33 cellular contexts compared by ENCODE assay signal in the genomic region with DNA sequence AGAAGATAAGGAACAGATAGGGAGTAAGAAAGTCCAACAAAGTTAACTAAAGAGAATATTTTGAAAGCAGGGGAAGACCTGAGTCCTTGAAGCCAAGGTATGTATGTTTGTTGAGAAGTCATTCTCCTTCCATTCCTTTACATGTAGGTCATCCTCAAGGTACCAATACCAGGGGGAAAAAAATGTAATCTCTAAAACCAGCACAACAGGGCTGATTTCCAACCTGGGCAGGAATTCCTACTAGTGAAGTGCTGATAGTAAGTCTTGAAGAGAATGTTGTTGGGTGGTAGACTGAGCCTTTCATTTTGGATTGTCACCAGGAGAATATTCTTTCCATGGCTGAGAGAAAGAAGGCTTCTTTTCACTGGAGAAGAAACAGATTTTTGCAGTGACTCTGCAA.
"Had no signal": no experiment of that assay in that cellular context is flagged by ENCODE, and none has a peak within 500 bp of the region (broad histone marks: within the 10 kb centered on the region; RNA-seq: fewer than 3 reads in every experiment).

No MANE protein-coding gene starts in this region.

- H3K27ac Mint-ChIP-seq: activated B cell treated with CpG ODN at 0.5 μM for 24 hours; activated CD8-positive, alpha-beta memory T cell treated with anti-CD3 and anti-CD28 coated beads, Interleukin-2, amount 10 ng/mL, durations not matched to agents 7 days and 5 days; activated CD8-positive, alpha-beta T cell treated with anti-CD3 and anti-CD28 coated beads for 36 hours; activated naive CD4-positive, alpha-beta T cell treated with anti-CD3 and anti-CD28 coated beads, Interleukin-2, amount 10 ng/mL, durations not matched to agents 7 days and 5 days; activated naive CD4-positive, alpha-beta T cell treated with anti-CD3 and anti-CD28 coated beads, Interleukin-2, amount 50 U/mL, for 72 hours; activated naive CD8-positive, alpha-beta T cell treated with anti-CD3 and anti-CD28 coated beads, Interleukin-2, amount 10 ng/mL, durations not matched to agents 7 days and 5 days; activated T-cell treated with anti-CD3 and anti-CD28 coated beads, Interleukin-2, amount 50 U/mL, for 24 hours; activated T-cell treated with anti-CD3 and anti-CD28 coated beads, Interleukin-2, amount 50 U/mL, for 72 hours; effector memory CD8-positive, alpha-beta T cell; T-helper 17 cell; T-helper 2 cell treated with Interferon-gamma antibody and Interleukin-4, amounts not matched to agents 5 μg/mL and 100 μg/mL, for 36 hours had no signal

- DNase-seq: activated B cell treated with CpG ODN at 0.5 μM for 24 hours; activated CD4-positive, alpha-beta T cell treated with anti-CD3 and anti-CD28 coated beads for 48 hours; activated CD4-positive, alpha-beta T cell treated with anti-CD3 and anti-CD28 coated beads, Interleukin-2, amount 50 U/mL, for 1 hour; activated CD4-positive, alpha-beta T cell treated with anti-CD3 and anti-CD28 coated beads, Interleukin-2, amount 50 U/mL, for 48 hours; activated CD8-positive, alpha-beta memory T cell treated with anti-CD3 and anti-CD28 coated beads, Interleukin-2, amount 10 ng/mL, durations not matched to agents 7 days and 5 days; activated CD8-positive, alpha-beta memory T cell treated with anti-CD3 and anti-CD28 coated beads, Interleukin-2, amount 50 U/mL, for 4 hours; activated CD8-positive, alpha-beta T cell treated with anti-CD3 and anti-CD28 coated beads for 36 hours; activated gamma-delta T cell; activated naive CD4-positive, alpha-beta T cell; activated naive CD4-positive, alpha-beta T cell treated with anti-CD3 and anti-CD28 coated beads, Interleukin-2, amount 10 ng/mL, durations not matched to agents 7 days and 5 days; activated naive CD8-positive, alpha-beta T cell treated with anti-CD3 and anti-CD28 coated beads, Interleukin-2, amount 10 ng/mL, durations not matched to agents 7 days and 5 days; activated T-cell treated with anti-CD3 and anti-CD28 coated beads, Interleukin-2, amount 50 U/mL, for 24 hours; activated T-cell treated with anti-CD3 and anti-CD28 coated beads, Interleukin-2, amount 50 U/mL, for 72 hours; body of pancreas; caudate nucleus; cortex of kidney; dermis blood vessel endothelial cell; effector CD4-positive, alpha-beta T cell; effector memory CD8-positive, alpha-beta T cell; erythroblast; gastrocnemius medialis; glutamatergic neuron; T-helper 1 cell; T-helper 17 cell; T1000; WERI-Rb-1 had no signal

- H3K9me3 ChIP-seq: body of pancreas, esophagus muscularis mucosa, gastrocnemius medialis had no signal

- H3K27ac ChIP-seq: body of pancreas, esophagus muscularis mucosa, foreskin keratinocyte, gastrocnemius medialis, WERI-Rb-1 had no signal

- H3K4me3 Mint-ChIP-seq: activated B cell treated with CpG ODN at 0.5 μM for 24 hours; activated CD8-positive, alpha-beta memory T cell treated with anti-CD3 and anti-CD28 coated beads, Interleukin-2, amount 10 ng/mL, durations not matched to agents 7 days and 5 days; activated CD8-positive, alpha-beta T cell treated with anti-CD3 and anti-CD28 coated beads for 36 hours; activated naive CD4-positive, alpha-beta T cell treated with anti-CD3 and anti-CD28 coated beads, Interleukin-2, amount 10 ng/mL, durations not matched to agents 7 days and 5 days; activated naive CD8-positive, alpha-beta T cell treated with anti-CD3 and anti-CD28 coated beads, Interleukin-2, amount 10 ng/mL, durations not matched to agents 7 days and 5 days; activated T-cell treated with anti-CD3 and anti-CD28 coated beads, Interleukin-2, amount 50 U/mL, for 24 hours; activated T-cell treated with anti-CD3 and anti-CD28 coated beads, Interleukin-2, amount 50 U/mL, for 72 hours; effector memory CD8-positive, alpha-beta T cell; T-helper 17 cell; T-helper 2 cell treated with Interferon-gamma antibody and Interleukin-4, amounts not matched to agents 5 μg/mL and 100 μg/mL, for 36 hours had no signal

- H3K4me1 ChIP-seq: body of pancreas, foreskin keratinocyte had no signal

- H3K36me3 ChIP-seq: esophagus muscularis mucosa, gastrocnemius medialis, WERI-Rb-1 had no signal

- H3K4me3 ChIP-seq: body of pancreas, esophagus muscularis mucosa, gastrocnemius medialis had no signal

- H3K4me1 Mint-ChIP-seq: activated B cell treated with CpG ODN at 0.5 μM for 24 hours; activated CD8-positive, alpha-beta memory T cell treated with anti-CD3 and anti-CD28 coated beads, Interleukin-2, amount 10 ng/mL, durations not matched to agents 7 days and 5 days; activated naive CD4-positive, alpha-beta T cell treated with anti-CD3 and anti-CD28 coated beads, Interleukin-2, amount 10 ng/mL, durations not matched to agents 7 days and 5 days; activated naive CD8-positive, alpha-beta T cell treated with anti-CD3 and anti-CD28 coated beads, Interleukin-2, amount 10 ng/mL, durations not matched to agents 7 days and 5 days; T-helper 17 cell had no signal

- FAIRE-seq: astrocyte, colon had no signal

- H3K27me3 Mint-ChIP-seq: activated B cell treated with CpG ODN at 0.5 μM for 24 hours; activated CD8-positive, alpha-beta memory T cell treated with anti-CD3 and anti-CD28 coated beads, Interleukin-2, amount 10 ng/mL, durations not matched to agents 7 days and 5 days; activated CD8-positive, alpha-beta T cell treated with anti-CD3 and anti-CD28 coated beads for 36 hours; activated naive CD8-positive, alpha-beta T cell treated with anti-CD3 and anti-CD28 coated beads, Interleukin-2, amount 10 ng/mL, durations not matched to agents 7 days and 5 days; activated T-cell treated with anti-CD3 and anti-CD28 coated beads, Interleukin-2, amount 50 U/mL, for 24 hours; effector memory CD8-positive, alpha-beta T cell; T-helper 17 cell had no signal

- H3K9me3 Mint-ChIP-seq: activated B cell treated with CpG ODN at 0.5 μM for 24 hours; activated CD8-positive, alpha-beta T cell treated with anti-CD3 and anti-CD28 coated beads for 36 hours; activated naive CD4-positive, alpha-beta T cell treated with anti-CD3 and anti-CD28 coated beads, Interleukin-2, amount 10 ng/mL, durations not matched to agents 7 days and 5 days; activated T-cell treated with anti-CD3 and anti-CD28 coated beads, Interleukin-2, amount 50 U/mL, for 24 hours; T-helper 2 cell treated with Interferon-gamma antibody and Interleukin-4, amounts not matched to agents 5 μg/mL and 100 μg/mL, for 36 hours had no signal

- H3K27me3 ChIP-seq: body of pancreas, esophagus muscularis mucosa, gastrocnemius medialis had no signal

- ATAC-seq: activated CD4-positive, CD25-positive, alpha-beta regulatory T cell treated with anti-CD3 and anti-CD28 coated beads, Interleukin-2, amount 50 U/mL, for 24 hours; activated CD8-positive, alpha-beta memory T cell treated with anti-CD3 and anti-CD28 coated beads, Interleukin-2, amount 10 ng/mL, durations not matched to agents 7 days and 5 days; activated CD8-positive, alpha-beta T cell treated with anti-CD3 and anti-CD28 coated beads for 36 hours; activated naive CD4-positive, alpha-beta T cell treated with anti-CD3 and anti-CD28 coated beads, Interleukin-2, amount 50 U/mL, for 72 hours; activated T-cell treated with anti-CD3 and anti-CD28 coated beads, Interleukin-2, amount 50 U/mL, for 72 hours; body of pancreas; effector memory CD8-positive, alpha-beta T cell; gastrocnemius medialis; T-helper 17 cell had no signal

- H3K36me3 Mint-ChIP-seq: activated CD8-positive, alpha-beta memory T cell treated with anti-CD3 and anti-CD28 coated beads, Interleukin-2, amount 10 ng/mL, durations not matched to agents 7 days and 5 days; activated naive CD4-positive, alpha-beta T cell treated with anti-CD3 and anti-CD28 coated beads, Interleukin-2, amount 10 ng/mL, durations not matched to agents 7 days and 5 days; activated naive CD4-positive, alpha-beta T cell treated with anti-CD3 and anti-CD28 coated beads, Interleukin-2, amount 50 U/mL, for 72 hours; activated naive CD8-positive, alpha-beta T cell treated with anti-CD3 and anti-CD28 coated beads, Interleukin-2, amount 10 ng/mL, durations not matched to agents 7 days and 5 days had no signal
